Comparison of ENCODE assay signal across 15 cellular contexts in the genomic region with DNA sequence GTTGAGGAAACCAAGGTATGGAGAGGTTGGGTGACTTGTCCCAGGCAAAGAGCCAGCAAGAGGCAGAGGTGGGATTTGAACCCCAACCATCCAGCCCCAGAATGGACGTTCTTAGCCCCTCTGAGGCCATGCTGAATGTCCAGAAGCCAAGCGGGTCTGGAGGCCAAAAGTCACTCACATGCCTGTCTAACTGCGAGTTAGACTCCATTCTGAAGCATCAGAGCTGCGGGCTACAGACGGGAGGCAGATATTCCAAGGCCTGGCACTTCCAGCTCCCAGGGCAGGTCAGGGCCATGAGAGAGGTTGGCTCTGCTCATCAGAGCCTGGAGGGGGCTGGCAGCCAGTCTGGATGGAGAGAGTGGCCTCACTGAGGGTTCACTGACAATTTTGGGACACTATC.
"Had no signal": no experiment of that assay in that cellular context is flagged by ENCODE, and none has a peak within 500 bp of the region (broad histone marks: within the 10 kb centered on the region; RNA-seq: fewer than 3 reads in every experiment).

No MANE protein-coding gene starts in this region.

- H3K27me3 ChIP-seq: cardiac muscle cell, colonic mucosa, thyroid gland had no signal

- H3K4me1 ChIP-seq: colonic mucosa, esophagus muscularis mucosa, thyroid gland had no signal

- H3K4me3 ChIP-seq: cardiac muscle cell, colonic mucosa, esophagus muscularis mucosa, lung, thyroid gland had no signal

- H3K4me1 Mint-ChIP-seq: activated CD4-positive, alpha-beta memory T cell treated with anti-CD3 and anti-CD28 coated beads, Interleukin-2, amount 10 ng/mL, durations not matched to agents 7 days and 5 days; activated naive CD4-positive, alpha-beta T cell treated with anti-CD3 and anti-CD28 coated beads, Interleukin-2, amount 10 ng/mL, durations not matched to agents 7 days and 5 days; activated T-helper 17 cell treated with anti-CD3 and anti-CD28 coated beads, Interleukin-2, amount 50 U/mL, for 72 hours; stimulated activated memory B cell treated with anti-CD40 and anti-IgM and Interleukin-4, amounts not matched to agents 10 μg/mL and 1 μg/mL and 100 μg/mL, for 72 hours had no signal

- H3K4me3 Mint-ChIP-seq: activated CD4-positive, alpha-beta memory T cell treated with anti-CD3 and anti-CD28 coated beads, Interleukin-2, amount 10 ng/mL, durations not matched to agents 7 days and 5 days; activated naive CD4-positive, alpha-beta T cell treated with anti-CD3 and anti-CD28 coated beads, Interleukin-2, amount 10 ng/mL, durations not matched to agents 7 days and 5 days; activated T-helper 17 cell treated with anti-CD3 and anti-CD28 coated beads, Interleukin-2, amount 50 U/mL, for 72 hours; stimulated activated memory B cell treated with anti-CD40 and anti-IgM and Interleukin-4, amounts not matched to agents 10 μg/mL and 1 μg/mL and 100 μg/mL, for 72 hours had no signal

- ATAC-seq: activated T-helper 17 cell treated with anti-CD3 and anti-CD28 coated beads, Interleukin-2, amount 50 U/mL, for 72 hours; stimulated activated memory B cell treated with anti-CD40 and anti-IgM and Interleukin-4, amounts not matched to agents 10 μg/mL and 1 μg/mL and 100 μg/mL, for 72 hours had no signal

- H3K27me3 Mint-ChIP-seq: activated CD4-positive, alpha-beta memory T cell treated with anti-CD3 and anti-CD28 coated beads, Interleukin-2, amount 10 ng/mL, durations not matched to agents 7 days and 5 days; activated naive CD4-positive, alpha-beta T cell treated with anti-CD3 and anti-CD28 coated beads, Interleukin-2, amount 10 ng/mL, durations not matched to agents 7 days and 5 days had no signal

- H3K9me3 ChIP-seq: colonic mucosa, esophagus muscularis mucosa, thyroid gland had no signal

- DNase-seq: activated CD4-positive, alpha-beta memory T cell treated with anti-CD3 and anti-CD28 coated beads, Interleukin-2, amount 10 ng/mL, durations not matched to agents 7 days and 5 days; activated CD4-positive, alpha-beta T cell treated with anti-CD3 and anti-CD28 coated beads for 4 hours; activated naive CD4-positive, alpha-beta T cell treated with anti-CD3 and anti-CD28 coated beads, Interleukin-2, amount 10 ng/mL, durations not matched to agents 7 days and 5 days; colonic mucosa; hippocampal formation; kidney glomerular epithelial cell; midbrain; stimulated activated CD4-positive, alpha-beta T cell treated with anti-CD3 and anti-CD28 coated beads, Interleukin-2, amount 100 ng/mL, for 48 hours; T-helper 2 cell; thyroid gland had no signal

- H3K27ac Mint-ChIP-seq: activated CD4-positive, alpha-beta memory T cell treated with anti-CD3 and anti-CD28 coated beads, Interleukin-2, amount 10 ng/mL, durations not matched to agents 7 days and 5 days; activated naive CD4-positive, alpha-beta T cell treated with anti-CD3 and anti-CD28 coated beads, Interleukin-2, amount 10 ng/mL, durations not matched to agents 7 days and 5 days; activated T-helper 17 cell treated with anti-CD3 and anti-CD28 coated beads, Interleukin-2, amount 50 U/mL, for 72 hours; stimulated activated memory B cell treated with anti-CD40 and anti-IgM and Interleukin-4, amounts not matched to agents 10 μg/mL and 1 μg/mL and 100 μg/mL, for 72 hours had no signal

- H3K36me3 Mint-ChIP-seq: activated naive CD4-positive, alpha-beta T cell treated with anti-CD3 and anti-CD28 coated beads, Interleukin-2, amount 10 ng/mL, durations not matched to agents 7 days and 5 days; stimulated activated memory B cell treated with anti-CD40 and anti-IgM and Interleukin-4, amounts not matched to agents 10 μg/mL and 1 μg/mL and 100 μg/mL, for 72 hours had no signal

- H3K27ac ChIP-seq: cardiac muscle cell, colonic mucosa, esophagus muscularis mucosa, thyroid gland had no signal

- H3K9me3 Mint-ChIP-seq: activated naive CD4-positive, alpha-beta T cell treated with anti-CD3 and anti-CD28 coated beads, Interleukin-2, amount 10 ng/mL, durations not matched to agents 7 days and 5 days; activated T-helper 17 cell treated with anti-CD3 and anti-CD28 coated beads, Interleukin-2, amount 50 U/mL, for 72 hours; stimulated activated memory B cell treated with anti-CD40 and anti-IgM and Interleukin-4, amounts not matched to agents 10 μg/mL and 1 μg/mL and 100 μg/mL, for 72 hours had no signal

- H3K36me3 ChIP-seq: cardiac muscle cell, colonic mucosa, esophagus muscularis mucosa, thyroid gland had no signal
